16 cellular contexts compared by ENCODE assay signal in genomic region chr7:17580861-17581260, GRCh38.
DNase-seq lines count a peak whose midpoint lies in the region; TF ChIP-seq lines count a peak whose summit lies in the region.
"Had no signal": no experiment of that assay in that cellular context is flagged by ENCODE, and none has a peak within 500 bp of the region (broad histone marks: within the 10 kb centered on the region; RNA-seq: fewer than 3 reads in every experiment).

No MANE protein-coding gene starts in this region.

- no peak overlapping the region for H3K27ac Mint-ChIP-seq in endothelial cell (ENCODE audit: unreplicated experiment)
- H3K27ac Mint-ChIP-seq: B cell; CD8-positive, alpha-beta T cell had no signal

- H3K9me3 Mint-ChIP-seq in endothelial cell (ENCODE audit: unreplicated experiment), result no peaks in the 10 kb centered on the region

- H3K27me3 Mint-ChIP-seq in endothelial cell (ENCODE audit: unreplicated experiment), result peaks cover 2% of the 10 kb centered on the region

- peaks cover 19% of the 10 kb centered on the region for H3K9me3 ChIP-seq in adipocyte (ENCODE audit: control insufficient read depth, low read length)
- H3K9me3 ChIP-seq in smooth muscle cell (replicated peaks; ENCODE audit: low read depth), result peaks cover 10% of the 10 kb centered on the region
- H3K9me3 ChIP-seq: Caco-2 had no signal

- WGBS in smooth muscle cell (ENCODE audit: low lambda C conversion rate), result 90% methylated on average over 1 of the region's 1 CpG

- H3K27me3 ChIP-seq in adipocyte (replicated peaks; ENCODE audit: control insufficient read depth, insufficient read depth, low read length) (peaks cover 5% of the 10 kb centered on the region), smooth muscle cell (ENCODE audit: low read depth) (no peaks in the 10 kb centered on the region)
- H3K27me3 ChIP-seq: BLaER1 treated with 17β-estradiol and CSF1 and Interleukin-3, amounts not matched to agents 10 nM and 100 nM had no signal

- H3K36me3 Mint-ChIP-seq in endothelial cell (ENCODE audit: low read depth, unreplicated experiment), result no peaks in the 10 kb centered on the region
- H3K36me3 Mint-ChIP-seq: CD8-positive, alpha-beta T cell had no signal

- TF ChIP-seq CTCF in smooth muscle cell (IDR thresholded peaks at IDR 0.05; ENCODE audit: borderline replicate concordance, insufficient read depth, poor library complexity, severe bottlenecking) (no peak), endothelial cell (IDR thresholded peaks at IDR 0.05; ENCODE audit: unreplicated experiment) (no peak)

- H3K4me2 ChIP-seq in smooth muscle cell, result no peak overlapping the region
- H3K4me2 ChIP-seq: BLaER1 treated with 17β-estradiol and CSF1 and Interleukin-3, amounts not matched to agents 10 nM and 100 nM had no signal

- no peaks in the 10 kb centered on the region for H3F3A ChIP-seq in smooth muscle cell (ENCODE audit: low read depth)

- no peaks in the 10 kb centered on the region for H3K79me2 ChIP-seq in smooth muscle cell (ENCODE audit: low read depth)

- peaks cover 11% of the 10 kb centered on the region for H3K4me1 ChIP-seq in adipocyte (ENCODE audit: control insufficient read depth, insufficient read depth, low read length)
- H3K4me1 ChIP-seq in smooth muscle cell (ENCODE audit: low read depth), result no peaks in the 10 kb centered on the region
- H3K4me1 ChIP-seq: Caco-2 had no signal

- no peaks in the 10 kb centered on the region for H4K20me1 ChIP-seq in smooth muscle cell (ENCODE audit: low read depth)
- H4K20me1 ChIP-seq: BLaER1 treated with 17β-estradiol and CSF1 and Interleukin-3, amounts not matched to agents 10 nM and 100 nM had no signal

- H3K4me1 Mint-ChIP-seq in endothelial cell (ENCODE audit: unreplicated experiment), result no peaks in the 10 kb centered on the region
- H3K4me1 Mint-ChIP-seq: B cell had no signal

- peak; percentile 42 for DNase-seq in EH (ENCODE audit: low read depth)
- peak; percentile 52 for DNase-seq in adipocyte (ENCODE audit: low read depth)
- DNase-seq in fibroblast of peridontal ligament (ENCODE audit: extremely low read depth), result peak; percentile 64
- no peak for DNase-seq in smooth muscle cell (lab: John Stamatoyannopoulos, UW; ENCODE audit: unreplicated experiment)
- no peak for DNase-seq in COLO668 (lab: John Stamatoyannopoulos, UW; ENCODE audit: unreplicated experiment)
- no peak for DNase-seq in endothelial cell (ENCODE audit: low spot score)
- DNase-seq in NCI-H2171 (lab: John Stamatoyannopoulos, UW), result no peak
- DNase-seq: 8988T; Caco-2; CD8-positive, alpha-beta T cell; GDM1; GOT3; H7 had no signal

- H3K36me3 ChIP-seq in adipocyte (ENCODE audit: control insufficient read depth, insufficient read depth, low read length, severe bottlenecking) (no peaks in the 10 kb centered on the region), smooth muscle cell (ENCODE audit: low read depth) (no peaks in the 10 kb centered on the region)
- H3K36me3 ChIP-seq: BLaER1 treated with 17β-estradiol and CSF1 and Interleukin-3, amounts not matched to agents 10 nM and 100 nM had no signal

- no peak overlapping the region for H3K4me3 Mint-ChIP-seq in endothelial cell (ENCODE audit: unreplicated experiment)
- H3K4me3 Mint-ChIP-seq: B cell; CD8-positive, alpha-beta T cell had no signal

- H3K4me3 ChIP-seq in adipocyte (ENCODE audit: low read length) (no peak overlapping the region), smooth muscle cell (no peak overlapping the region)
- H3K4me3 ChIP-seq: BLaER1 treated with 17β-estradiol and CSF1 and Interleukin-3, amounts not matched to agents 10 nM and 100 nM had no signal

- H2AFZ ChIP-seq in smooth muscle cell (ENCODE audit: low read depth), result peak overlapping the region; percentile 7

- H3K9ac ChIP-seq in adipocyte (ENCODE audit: low read length), result no peak overlapping the region
- H3K9ac ChIP-seq in smooth muscle cell (ENCODE audit: low read depth), result no peak overlapping the region
- H3K9ac ChIP-seq: BLaER1 treated with 17β-estradiol and CSF1 and Interleukin-3, amounts not matched to agents 10 nM and 100 nM had no signal

- peak overlapping the region; percentile 44 for H3K27ac ChIP-seq in smooth muscle cell (ENCODE audit: low read depth)
- H3K27ac ChIP-seq: BLaER1 treated with 17β-estradiol and CSF1 and Interleukin-3, amounts not matched to agents 10 nM and 100 nM; HL-60 had no signal

Comparison
In these comparisons a context has a peak if more than half of its experiments do, and no peak if none do; other contexts are left out.
1. DNase-seq: peak in EH (single experiment), adipocyte (single experiment) and fibroblast of peridontal ligament (single experiment); none in smooth muscle cell (single experiment), COLO668 (single experiment), endothelial cell (single experiment) and NCI-H2171 (single experiment).